1 cellular context compared by ENCODE assay signal in the genomic region with DNA sequence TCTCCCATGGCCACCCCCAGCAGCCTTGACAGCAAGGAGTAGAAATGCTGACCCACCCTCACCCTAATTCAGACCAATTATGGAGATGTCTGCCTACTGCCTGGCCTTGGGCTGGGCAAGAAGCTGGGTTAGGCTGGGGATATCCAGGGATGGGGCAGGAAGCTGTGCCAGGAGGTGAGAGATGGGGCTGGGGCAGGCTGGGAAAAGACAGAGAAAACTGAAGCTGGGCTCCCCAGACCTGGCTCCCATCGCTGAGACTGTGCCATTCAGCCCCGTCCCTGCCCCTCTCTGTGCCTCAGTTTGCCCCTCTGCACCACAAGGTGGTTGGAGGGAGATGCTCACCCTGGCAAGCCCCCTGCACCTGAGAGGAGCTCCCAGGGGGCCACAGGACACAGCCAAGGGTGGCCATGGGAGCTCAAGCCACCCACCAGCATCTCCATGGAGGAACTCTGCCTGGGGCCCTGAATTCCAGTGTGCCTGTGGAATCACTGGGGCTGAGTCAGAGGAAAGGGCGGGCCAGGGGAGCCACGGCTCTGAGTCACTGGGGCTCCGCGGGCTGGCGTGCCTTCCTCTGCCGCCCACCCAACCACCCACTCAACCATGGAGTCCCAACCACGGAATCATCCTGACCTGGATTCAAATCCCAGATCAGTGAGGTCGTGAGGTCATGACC.
TF ChIP-seq lines count a peak whose summit lies in the region.

No MANE protein-coding gene starts in this region.

TF ChIP-seq in SK-N-SH, 30 proteins besides CTCF, POLR2A, EP300 and RAD21 (continued from another document):
- TF ChIP-seq, protein P1, sequence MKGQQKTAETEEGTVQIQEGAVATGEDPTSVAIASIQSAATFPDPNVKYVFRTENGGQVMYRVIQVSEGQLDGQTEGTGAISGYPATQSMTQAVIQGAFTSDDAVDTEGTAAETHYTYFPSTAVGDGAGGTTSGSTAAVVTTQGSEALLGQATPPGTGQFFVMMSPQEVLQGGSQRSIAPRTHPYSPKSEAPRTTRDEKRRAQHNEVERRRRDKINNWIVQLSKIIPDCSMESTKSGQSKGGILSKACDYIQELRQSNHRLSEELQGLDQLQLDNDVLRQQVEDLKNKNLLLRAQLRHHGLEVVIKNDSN (IDR thresholded peaks at IDR 0.05; ENCODE audit: borderline replicate concordance, low read depth) = no peak
- TF ChIP-seq JUND (IDR thresholded peaks at IDR 0.05) = peak; percentile 85; the same call in 1 of the 2 replicates
- TF ChIP-seq, protein P2, sequence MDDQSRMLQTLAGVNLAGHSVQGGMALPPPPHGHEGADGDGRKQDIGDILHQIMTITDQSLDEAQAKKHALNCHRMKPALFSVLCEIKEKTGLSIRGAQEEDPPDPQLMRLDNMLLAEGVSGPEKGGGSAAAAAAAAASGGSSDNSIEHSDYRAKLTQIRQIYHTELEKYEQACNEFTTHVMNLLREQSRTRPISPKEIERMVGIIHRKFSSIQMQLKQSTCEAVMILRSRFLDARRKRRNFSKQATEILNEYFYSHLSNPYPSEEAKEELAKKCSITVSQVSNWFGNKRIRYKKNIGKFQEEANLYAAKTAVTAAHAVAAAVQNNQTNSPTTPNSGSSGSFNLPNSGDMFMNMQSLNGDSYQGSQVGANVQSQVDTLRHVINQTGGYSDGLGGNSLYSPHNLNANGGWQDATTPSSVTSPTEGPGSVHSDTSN (IDR thresholded peaks at IDR 0.05) = 0 out of 2 replicates have a peak, but pooled peaks have one; percentile 44
TF ChIP-seq in SK-N-SH: peak in this region for 9.
